ENCODE assay signal across 8 cellular contexts in the genomic region with DNA sequence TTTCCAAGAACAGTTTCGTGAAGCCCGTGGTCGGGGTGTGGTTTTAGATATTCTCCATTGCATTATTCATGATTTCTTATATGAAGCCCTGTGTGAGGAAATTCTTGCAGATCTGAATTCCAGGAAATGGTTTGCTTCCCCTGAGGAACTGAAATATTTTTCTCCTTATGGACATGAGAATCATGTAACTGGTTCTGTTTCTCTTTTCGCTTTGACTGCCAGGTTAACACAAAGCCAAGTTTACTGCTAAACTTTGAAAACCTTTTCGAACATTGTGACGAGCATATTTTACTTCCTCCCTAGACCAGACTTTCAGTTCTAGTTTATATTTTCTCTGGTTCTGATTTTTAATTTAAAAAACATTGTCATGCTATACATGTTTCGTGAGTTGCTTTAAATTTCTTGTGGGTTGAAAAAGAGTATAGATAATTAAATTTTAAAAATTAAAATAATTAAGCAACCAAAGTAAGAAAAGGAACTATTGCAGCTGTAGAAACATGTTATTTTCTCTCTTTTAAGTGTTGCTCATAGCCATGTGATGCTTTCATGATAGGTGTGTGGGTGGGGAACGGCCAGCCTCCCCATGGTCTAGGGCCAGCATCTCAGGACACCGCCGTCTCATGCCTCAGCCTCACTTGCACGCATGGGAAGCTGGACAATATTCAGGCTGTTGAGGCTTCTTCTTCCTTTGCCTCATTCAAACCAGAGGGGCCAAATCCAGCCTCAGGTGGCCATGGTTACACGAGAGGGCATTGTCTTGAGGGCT.
A peak's percentile ranks its signal among the peaks of the same experiment; 100 is the strongest.
DNase-seq lines count a peak whose midpoint lies in the region; ATAC-seq and FAIRE-seq lines count a peak whose summit lies in the region.
"Had no signal": no experiment of that assay in that cellular context is flagged by ENCODE, and none has a peak within 500 bp of the region (broad histone marks: within the 10 kb centered on the region; RNA-seq: fewer than 3 reads in every experiment).

No MANE protein-coding gene starts in this region.

- DNase-seq in GM19240 (ENCODE audit: insufficient read length, low spot score) (peak; percentile 19), OCI-M1 (lab: John Stamatoyannopoulos, UW) (peak; percentile 7), sciatic nerve (ENCODE audit: low spot score) (no peak), NCI-H2196 treated with DMSO at 0.1 percent for 48 hours (lab: John Stamatoyannopoulos, UW; ENCODE audit: unreplicated experiment) (no peak), urothelium cell line (ENCODE audit: low spot score) (no peak)
- DNase-seq: NCI-H1436 had no signal

- intact Hi-C loops in sciatic nerve (cut with DNase I), result no loop called here

- peak; percentile 90 for ATAC-seq in HG02870 (IDR thresholded peaks at IDR 0.05; ENCODE audit: unreplicated experiment)
- peak; percentile 66 for ATAC-seq in sciatic nerve
- ATAC-seq in GM21528 (IDR thresholded peaks at IDR 0.05; ENCODE audit: low FRiP score, unreplicated experiment), result no peak

- FAIRE-seq in urothelium cell line (lab: Jason Lieb, UNC), result no peak

Comparison
In these comparisons a context has a peak if more than half of its experiments do, and no peak if none do; other contexts are left out.
1. DNase-seq: peak in GM19240 (single experiment) and OCI-M1 (single experiment); none in sciatic nerve (single experiment), NCI-H2196 treated with DMSO at 0.1 percent for 48 hours (single experiment) and urothelium cell line (single experiment).